23 cellular contexts compared by ENCODE assay signal in genomic region chr6:43125555-43125954, GRCh38. TPM values are rescaled to one million over a fixed set of nuclear protein-coding genes. Genes with fewer than 3 reads are reported as not detected.
DNase-seq lines count a peak whose midpoint lies in the region; ATAC-seq and TF ChIP-seq lines count a peak whose summit lies in the region.
"Had no signal": no experiment of that assay in that cellular context is flagged by ENCODE, and none has a peak within 500 bp of the region (broad histone marks: within the 10 kb centered on the region; RNA-seq: fewer than 3 reads in every experiment).

No MANE protein-coding gene starts in this region.

- TF ChIP-seq CTCF in SK-N-SH (IDR thresholded peaks at IDR 0.05) (no peak), WTC11 (IDR thresholded peaks at IDR 0.05) (no peak), suprapubic skin (IDR thresholded peaks at IDR 0.05) (no peak), prostate gland (IDR thresholded peaks at IDR 0.05) (no peak)

- H3K4me3 Mint-ChIP-seq in WTC11, result no peak overlapping the region
- H3K4me3 Mint-ChIP-seq: activated CD8-positive, alpha-beta T cell treated with anti-CD3 and anti-CD28 coated beads for 36 hours; activated T-helper 1 cell treated with anti-CD3 and anti-CD28 coated beads, Interleukin-12 subunit alpha, Interleukin-12 subunit beta, Interleukin-2, Interleukin-4 antibody, amounts not matched to agents 30 ng/mL and 10 ng/mL and 1 ng/mL, durations not matched to agents 14 hours and 24 hours and 36 hours; CD14-positive monocyte; stimulated activated naive B cell treated with anti-CD40 and anti-IgM and Interleukin-4, amounts not matched to agents 10 μg/mL and 1 μg/mL and 100 μg/mL, for 72 hours had no signal

- no CpG with 5 or more reads among the region's 1 CpG for WGBS in SK-N-SH (ENCODE audit: low lambda C conversion rate)
- 83% methylated on average over 1 of the region's 1 CpG for WGBS in suprapubic skin
- 86% methylated on average over 1 of the region's 1 CpG for WGBS in prostate gland

- POLR2A ChIA-PET in SK-N-SH (lab: Yijun Ruan, JAX), result interaction anchor here (0.6 to 3.9 kb wide), 6 partner anchors 12 to 1128 kb away, joined by 3 to 17 read pairs (median 5); partner anchors contain the start of genes KLHDC3, MEA1 and PTK7
- POLR2A ChIA-PET in WTC11 (lab: Charles Lee), result interaction anchor here (0.8 kb wide), 1 partner anchor 28 kb away, joined by 3 read pairs; no protein-coding TSS in a partner anchor

- no peaks in the 10 kb centered on the region for H4K20me1 ChIP-seq in SK-N-SH (ENCODE audit: insufficient read depth)

- no peak overlapping the region for H2AFZ ChIP-seq in SK-N-SH (ENCODE audit: low read depth)

- H3K9me2 ChIP-seq in SK-N-SH, result no peaks in the 10 kb centered on the region

- CTCF ChIA-PET in SK-N-SH (lab: Yijun Ruan, JAX), result interaction anchor here (1.3 to 2.6 kb wide), 5 partner anchors 18 to 54 kb away, joined by 3 to 21 read pairs (median 4); no protein-coding TSS in a partner anchor
- CTCF ChIA-PET in WTC11 (lab: Charles Lee), result interaction anchor here (1.1 to 4.1 kb wide), 4 partner anchors 18 to 51 kb away, joined by 3 to 24 read pairs (median 4); partner anchors contain the start of gene PTK7

- H3K27me3 Mint-ChIP-seq in WTC11 (ENCODE audit: low read depth), result no peaks in the 10 kb centered on the region
- H3K27me3 Mint-ChIP-seq: activated CD8-positive, alpha-beta T cell treated with anti-CD3 and anti-CD28 coated beads for 36 hours; stimulated activated naive B cell treated with anti-CD40 and anti-IgM and Interleukin-4, amounts not matched to agents 10 μg/mL and 1 μg/mL and 100 μg/mL, for 72 hours had no signal

- H3K27me3 ChIP-seq in SK-N-SH (ENCODE audit: insufficient read depth) (no peaks in the 10 kb centered on the region), suprapubic skin (no peaks in the 10 kb centered on the region), prostate gland (replicated peaks; ENCODE audit: insufficient read depth) (no peaks in the 10 kb centered on the region)

- no peak for ATAC-seq in SK-N-SH treated with all-trans-retinoic acid at 6 μM for 48 hours
- no peak for ATAC-seq in WTC11
- ATAC-seq: activated CD8-positive, alpha-beta T cell treated with anti-CD3 and anti-CD28 coated beads for 36 hours; left lobe of liver; stimulated activated naive B cell treated with anti-CD40 and anti-IgM and Interleukin-4, amounts not matched to agents 10 μg/mL and 1 μg/mL and 100 μg/mL, for 72 hours had no signal

- H3K36me3 Mint-ChIP-seq in WTC11, result peaks cover 5% of the 10 kb centered on the region; the same call in 1 of the 2 replicates
- H3K36me3 Mint-ChIP-seq: CD14-positive monocyte; stimulated activated naive B cell treated with anti-CD40 and anti-IgM and Interleukin-4, amounts not matched to agents 10 μg/mL and 1 μg/mL and 100 μg/mL, for 72 hours had no signal

- H3K4me1 ChIP-seq in SK-N-SH (ENCODE audit: control insufficient read depth in 1 of 2, insufficient read depth in 2 of 2, low read depth in 1 of 2, low read length in 1 of 2), result peaks cover 63 to 78% of the 10 kb centered on the region in 2 experiments
- H3K4me1 ChIP-seq in suprapubic skin, result peaks cover 60% of the 10 kb centered on the region
- peaks cover 10% of the 10 kb centered on the region for H3K4me1 ChIP-seq in prostate gland (replicated peaks)

- no peak for TF ChIP-seq RAD21 in SK-N-SH (IDR thresholded peaks at IDR 0.05; ENCODE audit: low read length)

- TF ChIP-seq EP300 in SK-N-SH (IDR thresholded peaks at IDR 0.05; ENCODE audit: borderline replicate concordance in 1 of 2, low read depth in 1 of 2, low read length in 1 of 2), result no peak
- no peak for TF ChIP-seq EP300 in suprapubic skin (IDR thresholded peaks at IDR 0.05)

- H3K9me3 ChIP-seq in SK-N-SH (no peaks in the 10 kb centered on the region), suprapubic skin (no peaks in the 10 kb centered on the region), prostate gland (no peaks in the 10 kb centered on the region)
- H3K9me3 ChIP-seq: tibial artery had no signal

- H3K36me3 ChIP-seq in SK-N-SH (replicated peaks in 1 of 2; ENCODE audit: control insufficient read depth in 1 of 2, insufficient read depth in 2 of 2, low read length in 1 of 2) (peaks cover 0 to 3% of the 10 kb centered on the region in 2 experiments), suprapubic skin (no peaks in the 10 kb centered on the region), prostate gland (no peaks in the 10 kb centered on the region)
- H3K36me3 ChIP-seq: tibial artery had no signal

- DNase-seq in SK-N-SH (no peak), WTC11 (ENCODE audit: low spot score) (no peak), iris pigment epithelial cell (ENCODE audit: low read depth) (peak; percentile 39), suprapubic skin (ENCODE audit: low spot score in 2 of 2) (no peak), prostate gland (ENCODE audit: low spot score) (no peak), AG20443 (ENCODE audit: low spot score) (no peak)
- no peak for DNase-seq in stimulated activated CD4-positive, alpha-beta T cell treated with anti-CD3 and anti-CD28 coated beads, Interleukin-15, amount 100 ng/mL, for 24 hours
- DNase-seq: 8988T; activated CD8-positive, alpha-beta T cell treated with anti-CD3 and anti-CD28 coated beads for 36 hours; DMS153; foreskin melanocyte; MM.1S; NCI-H1694; NCI-H226; NK-92 treated with Interleukin-12 subunit alpha and Interleukin-12 subunit beta, amount 100 ng/mL, for 24 hours; stimulated activated CD4-positive, alpha-beta T cell treated with anti-CD3 and anti-CD28 coated beads, Interleukin-12 subunit alpha, Interleukin-12 subunit beta, amount 100 ng/mL, for 4 hours; stimulated activated naive B cell treated with anti-CD40 and anti-IgM and Interleukin-4, amounts not matched to agents 10 μg/mL and 1 μg/mL and 100 μg/mL, for 72 hours; tibial artery; WERI-Rb-1 had no signal

- H3F3A ChIP-seq in SK-N-SH (replicated peaks; ENCODE audit: insufficient read depth), result peaks cover 38% of the 10 kb centered on the region

- H3K4me3 ChIP-seq in SK-N-SH (ENCODE audit: low read depth in 2 of 2, low read length in 1 of 2) (no peak overlapping the region), suprapubic skin (no peak overlapping the region), prostate gland (no peak overlapping the region)
- H3K4me3 ChIP-seq: tibial artery had no signal

- H3K27ac Mint-ChIP-seq in WTC11, result peak overlapping the region; percentile 82
- H3K27ac Mint-ChIP-seq: activated CD8-positive, alpha-beta T cell treated with anti-CD3 and anti-CD28 coated beads for 36 hours; activated T-helper 1 cell treated with anti-CD3 and anti-CD28 coated beads, Interleukin-12 subunit alpha, Interleukin-12 subunit beta, Interleukin-2, Interleukin-4 antibody, amounts not matched to agents 30 ng/mL and 10 ng/mL and 1 ng/mL, durations not matched to agents 14 hours and 24 hours and 36 hours; CD14-positive monocyte; stimulated activated naive B cell treated with anti-CD40 and anti-IgM and Interleukin-4, amounts not matched to agents 10 μg/mL and 1 μg/mL and 100 μg/mL, for 72 hours had no signal

- H3K4me2 ChIP-seq in SK-N-SH, result peak overlapping the region; percentile 52

- peaks cover 49% of the 10 kb centered on the region for H3K4me1 Mint-ChIP-seq in WTC11
- H3K4me1 Mint-ChIP-seq: stimulated activated naive B cell treated with anti-CD40 and anti-IgM and Interleukin-4, amounts not matched to agents 10 μg/mL and 1 μg/mL and 100 μg/mL, for 72 hours had no signal

- H3K27ac ChIP-seq in SK-N-SH (ENCODE audit: low read depth in 2 of 2, low read length in 1 of 2), result peak overlapping the region; percentile 91 to 99
- H3K27ac ChIP-seq in suprapubic skin, result peak overlapping the region; percentile 33
- H3K27ac ChIP-seq in prostate gland, result no peak overlapping the region
- H3K27ac ChIP-seq: tibial artery, WERI-Rb-1 had no signal

- TF ChIP-seq POLR2A in suprapubic skin (IDR thresholded peaks at IDR 0.05) (no peak), prostate gland (IDR thresholded peaks at IDR 0.05) (no peak)

- H3K9ac ChIP-seq in SK-N-SH, result peak overlapping the region; percentile 87; the same call in 1 of the 2 replicates

- intact Hi-C loops in prostate gland (cut with DNase I), result no loop called here

- no peaks in the 10 kb centered on the region for H3K9me3 Mint-ChIP-seq in WTC11
- H3K9me3 Mint-ChIP-seq: activated CD8-positive, alpha-beta T cell treated with anti-CD3 and anti-CD28 coated beads for 36 hours; activated T-helper 1 cell treated with anti-CD3 and anti-CD28 coated beads, Interleukin-12 subunit alpha, Interleukin-12 subunit beta, Interleukin-2, Interleukin-4 antibody, amounts not matched to agents 30 ng/mL and 10 ng/mL and 1 ng/mL, durations not matched to agents 14 hours and 24 hours and 36 hours; CD14-positive monocyte; stimulated activated naive B cell treated with anti-CD40 and anti-IgM and Interleukin-4, amounts not matched to agents 10 μg/mL and 1 μg/mL and 100 μg/mL, for 72 hours had no signal

- H3K79me2 ChIP-seq in SK-N-SH (ENCODE audit: insufficient read depth), result peaks cover 64% of the 10 kb centered on the region

TF ChIP-seq in SK-N-SH, 30 proteins besides CTCF, POLR2A, EP300 and RAD21:
- TF ChIP-seq GABPA (IDR thresholded peaks at IDR 0.05; ENCODE audit: low read depth) (no peak), FOXM1 (IDR thresholded peaks at IDR 0.05; ENCODE audit: low read depth) (no peak)
TF ChIP-seq in SK-N-SH: peak in this region for 0.

TF ChIP-seq in SK-N-SH treated with all-trans-retinoic acid at 6 μM for 48 hours, 23 proteins besides CTCF, POLR2A, EP300 and RAD21 (continues in another document):
- TF ChIP-seq CSDC2 (CRISPR knock-in tag; IDR thresholded peaks at IDR 0.05) (no peak), ARNTL (CRISPR knock-in tag; IDR thresholded peaks at IDR 0.05; ENCODE audit: borderline replicate concordance, low read depth) (no peak), SNAI2 (CRISPR knock-in tag; IDR thresholded peaks at IDR 0.05) (no peak)

RNA-seq across cellular contexts. Expression of gene SRF, which starts 45.5 kb away (rescaled TPM):
- polyA plus RNA-seq in SK-N-SH (2012; rRNA removed), result 31.7 and 33.8 TPM in 2 replicates
- 19.6 and 25.8 TPM in 2 replicates for polyA plus RNA-seq in SK-N-SH (2012; cell fraction: cytosol; rRNA removed)
- 31.2 and 32.7 TPM in 2 replicates for polyA plus RNA-seq in SK-N-SH (2012; cell fraction: nucleus; rRNA removed)
- total RNA-seq in WTC11 (2021), result 43.9 to 46.2 TPM (median 45.3 TPM) in 3 replicates
- 10 to 100 TPM; 19.6 to 33.2 (median 28.9) TPM for total RNA-seq in suprapubic skin
- 10 to 100 TPM; 40.5 to 56.3 TPM for total RNA-seq in prostate gland

RNA-seq across cellular contexts. Expression of gene PTK7, which starts 49.4 kb away (rescaled TPM):
- polyA plus RNA-seq in SK-N-SH (2012; rRNA removed), result 93.7 and 105 TPM in 2 replicates
- polyA plus RNA-seq in SK-N-SH (2012; cell fraction: cytosol; rRNA removed), result 54.5 and 77.5 TPM in 2 replicates
- polyA plus RNA-seq in SK-N-SH (2012; cell fraction: nucleus; rRNA removed), result 207 and 220 TPM in 2 replicates
- 151 to 165 TPM (median 160 TPM) in 3 replicates for total RNA-seq in WTC11 (2021)
- total RNA-seq in suprapubic skin, result 10 to 100 TPM; 50.4 to 71.3 (median 66.3) TPM
- 10 to 100 TPM; 83.3 to 85.2 TPM for total RNA-seq in prostate gland
- polyA plus RNA-seq: CD14-positive monocyte had no signal

RNA-seq across cellular contexts. Expression of gene CUL9, which starts 56.4 kb away (rescaled TPM):
- polyA plus RNA-seq in SK-N-SH (2012; rRNA removed), result 36.8 and 37.7 TPM in 2 replicates
- polyA plus RNA-seq in SK-N-SH (2012; cell fraction: cytosol; rRNA removed), result 13.6 and 15.6 TPM in 2 replicates
- 241 and 294 TPM in 2 replicates for polyA plus RNA-seq in SK-N-SH (2012; cell fraction: nucleus; rRNA removed)
- 15.2 to 20.5 TPM (median 19.2 TPM) in 3 replicates for total RNA-seq in WTC11 (2021)
- total RNA-seq in suprapubic skin, result 100 to 1,000 TPM in 2 of 4 donors, 10 to 100 TPM in 2; 51.8 to 130 (median 92.4) TPM
- 10 to 100 TPM; 22.9 to 87.0 TPM for total RNA-seq in prostate gland

Comparison
In these comparisons a context has a peak if more than half of its experiments do, and no peak if none do; other contexts are left out.
1. H3K27ac ChIP-seq: peak in SK-N-SH (2 of 2) and suprapubic skin (single experiment); none in prostate gland (0 of 2).